11 cellular contexts compared by ENCODE assay signal in the genomic region with DNA sequence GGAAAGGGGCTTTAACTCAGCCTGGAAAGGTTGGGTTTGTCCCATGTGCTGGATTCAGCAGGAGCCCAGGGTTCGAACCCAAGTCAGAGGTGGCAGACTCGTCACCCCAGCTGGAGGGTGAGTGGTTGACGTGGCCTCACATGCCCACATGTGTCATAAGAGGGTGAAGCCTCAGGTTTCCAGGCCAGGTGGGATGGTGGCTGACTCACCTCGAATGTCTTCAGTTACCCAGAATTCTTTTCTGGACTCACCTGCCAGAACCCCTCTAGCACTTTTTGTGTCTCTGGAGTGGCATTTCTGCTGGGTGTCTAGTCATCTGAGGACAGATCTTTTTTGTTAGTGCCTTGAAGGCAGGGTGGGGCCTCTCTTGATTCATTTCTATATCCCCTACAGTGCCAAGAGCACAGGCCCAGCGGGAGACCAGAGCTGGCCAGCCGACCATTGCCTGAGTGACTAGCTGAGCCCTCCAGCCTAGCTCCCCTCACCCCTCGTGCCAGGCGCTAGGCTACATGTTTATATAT. TPM values are rescaled to one million over a fixed set of nuclear protein-coding genes. Genes with fewer than 3 reads are reported as not detected.
DNase-seq lines count a peak whose midpoint lies in the region; ATAC-seq and TF ChIP-seq lines count a peak whose summit lies in the region.
"Had no signal": no experiment of that assay in that cellular context is flagged by ENCODE, and none has a peak within 500 bp of the region (broad histone marks: within the 10 kb centered on the region; RNA-seq: fewer than 3 reads in every experiment).

No MANE protein-coding gene starts in this region.

- peaks cover 29% of the 10 kb centered on the region for H3K4me1 ChIP-seq in hepatocyte (ENCODE audit: insufficient read depth)

- H3K27me3 ChIP-seq in hepatocyte: no peaks in the 10 kb centered on the region

- no peak overlapping the region for H2AFZ ChIP-seq in hepatocyte

- TF ChIP-seq CTCF in hepatocyte (IDR thresholded peaks at IDR 0.05; ENCODE audit: poor library complexity): no peak

- no peaks in the 10 kb centered on the region for H3K27me3 Mint-ChIP-seq in T-helper 1 cell treated with Interleukin-12 subunit alpha and Interleukin-12 subunit beta and Interleukin-4 antibody, amounts not matched to agents 30 μg/mL and 1 μg/mL, for 36 hours (ENCODE audit: low read depth)
- peaks cover 4% of the 10 kb centered on the region for H3K27me3 Mint-ChIP-seq in activated CD8-positive, alpha-beta T cell treated with anti-CD3 and anti-CD28 coated beads, Interleukin-2, amount 10 ng/mL, durations not matched to agents 7 days and 5 days (ENCODE audit: low read depth)
- H3K27me3 Mint-ChIP-seq: central memory CD8-positive, alpha-beta T cell had no signal

- 78% methylated on average over 8 of the region's 8 CpGs for WGBS in hepatocyte (ENCODE audit: low lambda C conversion rate, missing lambda C conversion rate)

- no peaks in the 10 kb centered on the region for H3K9me3 Mint-ChIP-seq in T-helper 1 cell treated with Interleukin-12 subunit alpha and Interleukin-12 subunit beta and Interleukin-4 antibody, amounts not matched to agents 30 μg/mL and 1 μg/mL, for 36 hours
- H3K9me3 Mint-ChIP-seq in activated CD8-positive, alpha-beta T cell treated with anti-CD3 and anti-CD28 coated beads, Interleukin-2, amount 10 ng/mL, durations not matched to agents 7 days and 5 days (ENCODE audit: insufficient read depth): no peaks in the 10 kb centered on the region
- H3K9me3 Mint-ChIP-seq: central memory CD8-positive, alpha-beta T cell had no signal

- peaks cover 11% of the 10 kb centered on the region for H3K36me3 Mint-ChIP-seq in T-helper 1 cell treated with Interleukin-12 subunit alpha and Interleukin-12 subunit beta and Interleukin-4 antibody, amounts not matched to agents 30 μg/mL and 1 μg/mL, for 36 hours (ENCODE audit: low read depth)
- no peaks in the 10 kb centered on the region for H3K36me3 Mint-ChIP-seq in activated CD8-positive, alpha-beta T cell treated with anti-CD3 and anti-CD28 coated beads, Interleukin-2, amount 10 ng/mL, durations not matched to agents 7 days and 5 days (ENCODE audit: low read depth)

- no peaks in the 10 kb centered on the region for H4K20me1 ChIP-seq in hepatocyte (ENCODE audit: insufficient read depth, poor library complexity, severe bottlenecking)

- peak overlapping the region; percentile 59 for H3K27ac Mint-ChIP-seq in T-helper 1 cell treated with Interleukin-12 subunit alpha and Interleukin-12 subunit beta and Interleukin-4 antibody, amounts not matched to agents 30 μg/mL and 1 μg/mL, for 36 hours
- no peak overlapping the region for H3K27ac Mint-ChIP-seq in activated CD8-positive, alpha-beta T cell treated with anti-CD3 and anti-CD28 coated beads, Interleukin-2, amount 10 ng/mL, durations not matched to agents 7 days and 5 days

- H3K4me3 Mint-ChIP-seq in T-helper 1 cell treated with Interleukin-12 subunit alpha and Interleukin-12 subunit beta and Interleukin-4 antibody, amounts not matched to agents 30 μg/mL and 1 μg/mL, for 36 hours: no peak overlapping the region
- no peak overlapping the region for H3K4me3 Mint-ChIP-seq in activated CD8-positive, alpha-beta T cell treated with anti-CD3 and anti-CD28 coated beads, Interleukin-2, amount 10 ng/mL, durations not matched to agents 7 days and 5 days
- H3K4me3 Mint-ChIP-seq: central memory CD8-positive, alpha-beta T cell had no signal

- H3K79me2 ChIP-seq in hepatocyte: peaks cover 5% of the 10 kb centered on the region

- no peak overlapping the region for H3K4me2 ChIP-seq in hepatocyte

- ATAC-seq in activated CD8-positive, alpha-beta T cell treated with anti-CD3 and anti-CD28 coated beads, Interleukin-2, amount 10 ng/mL, durations not matched to agents 7 days and 5 days: peak; percentile 24

- no peak for DNase-seq in T-helper 1 cell
- no peak for DNase-seq in activated CD8-positive, alpha-beta T cell treated with anti-CD3 and anti-CD28 coated beads, Interleukin-2, amount 10 ng/mL, durations not matched to agents 7 days and 5 days
- no peak for DNase-seq in hepatocyte (ENCODE audit: low spot score)
- peak; percentile 55 for DNase-seq in stimulated activated CD8-positive, alpha-beta memory T cell treated with anti-CD3 and anti-CD28 coated beads, Interleukin-7, amount 100 ng/mL, for 4 hours (ENCODE audit: low read depth in 2 of 2)
- no peak for DNase-seq in NCI-H524 (lab: John Stamatoyannopoulos, UW)
- no peak for DNase-seq in ecto neural progenitor cell (ENCODE audit: low spot score)
- DNase-seq in RPMI8226: no peak
- DNase-seq: ACHN, GOT3 had no signal

- POLR2A ChIA-PET in activated CD8-positive, alpha-beta T cell treated with anti-CD3 and anti-CD28 coated beads, Interleukin-2, amount 10 ng/mL, durations not matched to agents 7 days and 5 days (lab: Charles Lee): no interaction called here

- CTCF ChIA-PET in activated CD8-positive, alpha-beta T cell treated with anti-CD3 and anti-CD28 coated beads, Interleukin-2, amount 10 ng/mL, durations not matched to agents 7 days and 5 days (lab: Charles Lee): interaction anchor here (1.5 kb wide), 1 partner anchor 9 kb away, joined by 4 read pairs; no protein-coding TSS in a partner anchor

- H3K36me3 ChIP-seq in hepatocyte (replicated peaks; ENCODE audit: insufficient read depth, low read depth): no peaks in the 10 kb centered on the region

- H3K27ac ChIP-seq in hepatocyte: peak overlapping the region; percentile 79

- no peaks in the 10 kb centered on the region for H3K9me2 ChIP-seq in hepatocyte (replicated peaks; ENCODE audit: insufficient read depth)

- H3K4me3 ChIP-seq in hepatocyte: no peak overlapping the region

- H3K4me1 Mint-ChIP-seq in T-helper 1 cell treated with Interleukin-12 subunit alpha and Interleukin-12 subunit beta and Interleukin-4 antibody, amounts not matched to agents 30 μg/mL and 1 μg/mL, for 36 hours (ENCODE audit: low read depth): peaks cover 27% of the 10 kb centered on the region
- H3K4me1 Mint-ChIP-seq in activated CD8-positive, alpha-beta T cell treated with anti-CD3 and anti-CD28 coated beads, Interleukin-2, amount 10 ng/mL, durations not matched to agents 7 days and 5 days (ENCODE audit: low read depth): peaks cover 21% of the 10 kb centered on the region

- H3K9me3 ChIP-seq in hepatocyte (ENCODE audit: low read depth): no peaks in the 10 kb centered on the region

RNA-seq across cellular contexts. Expression of a gene that starts 28.1 kb away (rescaled TPM):
- total RNA-seq in activated CD8-positive, alpha-beta T cell treated with anti-CD3 and anti-CD28 coated beads, Interleukin-2, amount 10 ng/mL, durations not matched to agents 7 days and 5 days: under 1 TPM; 0.16 to 0.53 TPM
- total RNA-seq in hepatocyte: 35.1 and 58.0 TPM in 2 replicates
- 38.5 and 39.2 TPM in 2 replicates for polyA plus RNA-seq in hepatocyte

Comparison
In these comparisons a context has a peak if more than half of its experiments do, and no peak if none do; other contexts are left out.
1. DNase-seq: peak in stimulated activated CD8-positive, alpha-beta memory T cell treated with anti-CD3 and anti-CD28 coated beads, Interleukin-7, amount 100 ng/mL, for 4 hours (2 of 2); none in T-helper 1 cell (0 of 5), activated CD8-positive, alpha-beta T cell treated with anti-CD3 and anti-CD28 coated beads, Interleukin-2, amount 10 ng/mL, durations not matched to agents 7 days and 5 days (single experiment), hepatocyte (single experiment), NCI-H524 (0 of 2), ecto neural progenitor cell (single experiment) and RPMI8226 (single experiment).
2. RNA of a gene that starts 28.1 kb away (total RNA-seq): 35.1 to 58.0 TPM in hepatocyte; 0.16 to 0.53 TPM in activated CD8-positive, alpha-beta T cell treated with anti-CD3 and anti-CD28 coated beads, Interleukin-2, amount 10 ng/mL, durations not matched to agents 7 days and 5 days; every median in the first group is over 10 times any median in the second.